9 cellular contexts compared by ENCODE assay signal in the genomic region with DNA sequence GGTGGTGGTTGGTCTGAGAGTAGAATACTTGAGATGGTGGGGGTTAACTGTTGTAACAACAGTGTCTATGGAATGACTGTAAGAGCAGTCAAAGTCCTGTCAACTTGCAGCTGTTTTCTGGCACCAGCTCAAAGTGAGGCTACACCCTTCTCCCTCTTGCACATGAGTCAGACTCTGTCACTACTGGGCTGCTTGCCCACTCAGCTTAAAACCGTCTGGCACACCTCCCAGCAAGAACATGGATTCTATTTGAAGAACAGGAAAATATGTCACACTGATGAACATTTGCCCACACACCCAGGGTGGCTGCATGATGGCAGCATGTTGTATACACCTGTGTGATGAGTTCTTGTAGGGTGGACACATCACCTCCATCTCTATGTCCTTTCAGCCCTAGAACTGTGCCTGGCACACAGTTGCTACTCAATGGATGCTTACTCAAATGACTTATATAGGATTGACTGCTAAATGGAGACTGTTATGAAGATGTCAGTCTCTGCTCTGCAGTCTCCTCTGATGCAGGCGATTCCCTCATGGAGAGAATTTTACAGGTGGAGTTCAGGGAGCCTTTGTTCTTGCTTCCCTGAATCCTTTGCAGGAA. TPM values are rescaled to one million over a fixed set of nuclear protein-coding genes. Genes with fewer than 3 reads are reported as not detected.
DNase-seq lines count a peak whose midpoint lies in the region; ATAC-seq and TF ChIP-seq lines count a peak whose summit lies in the region.
"Had no signal": no experiment of that assay in that cellular context is flagged by ENCODE, and none has a peak within 500 bp of the region (broad histone marks: within the 10 kb centered on the region; RNA-seq: fewer than 3 reads in every experiment).

No MANE protein-coding gene starts in this region.

- H3K27ac Mint-ChIP-seq in memory B cell, result peak overlapping the region; percentile 20

- H3K4me1 Mint-ChIP-seq in memory B cell, result peaks cover 16% of the 10 kb centered on the region
- H3K4me1 Mint-ChIP-seq: neural crest cell had no signal

- ATAC-seq in memory B cell (ENCODE audit: low read depth) (no peak), HG02678 (IDR thresholded peaks at IDR 0.05; ENCODE audit: unreplicated experiment) (no peak)

- no peak overlapping the region for H3K4me3 Mint-ChIP-seq in memory B cell
- H3K4me3 Mint-ChIP-seq: neural crest cell had no signal

- DNase-seq in GM12865 (ENCODE audit: low read depth) (peak; percentile 23), NCI-H2171 treated with DMSO at 0.1 percent for 48 hours (lab: John Stamatoyannopoulos, UW) (peak; percentile 84), cerebellum (ENCODE audit: low spot score) (peak; percentile 37), memory B cell (ENCODE audit: low spot score in 2 of 2) (no peak), NOMO-1 treated with DMSO at 0.1 percent for 48 hours (lab: John Stamatoyannopoulos, UW; ENCODE audit: unreplicated experiment) (no peak), NCI-H2081 (lab: John Stamatoyannopoulos, UW) (no peak)

- H3K36me3 Mint-ChIP-seq in memory B cell, result peaks cover 2% of the 10 kb centered on the region

- no peak for TF ChIP-seq CTCF in GM12865 (IDR thresholded peaks at IDR 0.05; ENCODE audit: insufficient read depth, low read depth, low read length, missing control alignments)

- no peak overlapping the region for H3K4me3 ChIP-seq in GM12865 (ENCODE audit: low read depth, low read length)

- H3K9me3 Mint-ChIP-seq in memory B cell, result peaks cover 7% of the 10 kb centered on the region
- H3K9me3 Mint-ChIP-seq: neural crest cell had no signal

- H3K27me3 Mint-ChIP-seq in memory B cell, result peaks cover 12% of the 10 kb centered on the region

RNA-seq across cellular contexts. Expression of gene SERPINA6, which starts 19.3 kb away (rescaled TPM):
- not detected for total RNA-seq in cerebellum
- total RNA-seq: neural crest cell, SK-MEL-5 had no signal

RNA-seq across cellular contexts. Expression of gene SERPINA2, which starts 24.1 kb away (rescaled TPM):
- not detected for total RNA-seq in cerebellum
- total RNA-seq: neural crest cell, SK-MEL-5 had no signal

RNA-seq across cellular contexts. Expression of gene SERPINA1, which starts 46.0 kb away (rescaled TPM):
- total RNA-seq in cerebellum, result 1.9 TPM
- total RNA-seq: neural crest cell had no signal

RNA-seq across cellular contexts. Expression of gene SERPINA10, which starts 49.4 kb away (rescaled TPM):
- total RNA-seq in cerebellum, result not detected
- total RNA-seq: neural crest cell, SK-MEL-5 had no signal

Comparison
In these comparisons a context has a peak if more than half of its experiments do, and no peak if none do; other contexts are left out.
1. DNase-seq: peak in GM12865 (single experiment), NCI-H2171 treated with DMSO at 0.1 percent for 48 hours (single experiment) and cerebellum (single experiment); none in memory B cell (0 of 2), NOMO-1 treated with DMSO at 0.1 percent for 48 hours (single experiment) and NCI-H2081 (0 of 2).